ENCODE assay signal across 11 cellular contexts in genomic region chr4:12265554-12265953, GRCh38.
"Had no signal": no experiment of that assay in that cellular context is flagged by ENCODE, and none has a peak within 500 bp of the region (broad histone marks: within the 10 kb centered on the region; RNA-seq: fewer than 3 reads in every experiment).

No MANE protein-coding gene starts in this region.

- H3K9me3 ChIP-seq: HAP-1 had no signal

- H3K4me2 ChIP-seq: GM23338 had no signal

- H3K4me1 ChIP-seq: HAP-1 had no signal

- H3K27ac ChIP-seq: GM23248 had no signal

- FAIRE-seq: H1, H54 had no signal

- DNase-seq: GM23248, GOT3, H7, H9, HCEC 1CT, HFFc6 had no signal

- ATAC-seq: GM23338, HCT116 had no signal

- H2AFZ ChIP-seq: GM23248, GM23338 had no signal

- H3K9ac ChIP-seq: GM23248 had no signal

- H3K4me3 ChIP-seq: GM23248, GM23338, HAP-1 had no signal

- H3K36me3 ChIP-seq: HAP-1 had no signal
